ENCODE assay signal across 23 cellular contexts in genomic region chr14:61077946-61078738, GRCh38.
DNase-seq lines count a peak whose midpoint lies in the region; ATAC-seq, FAIRE-seq and TF ChIP-seq lines count a peak whose summit lies in the region.
"Had no signal": no experiment of that assay in that cellular context is flagged by ENCODE, and none has a peak within 500 bp of the region (broad histone marks: within the 10 kb centered on the region; RNA-seq: fewer than 3 reads in every experiment).

No MANE protein-coding gene starts in this region.

- H3K27me3 Mint-ChIP-seq in astrocyte (ENCODE audit: low read depth, unreplicated experiment) = no peaks in the 10 kb centered on the region
- H3K27me3 Mint-ChIP-seq in nephron progenitor cell (ENCODE audit: low read depth, poor library complexity) = peaks cover 5% of the 10 kb centered on the region
- H3K27me3 Mint-ChIP-seq: activated CD4-positive, alpha-beta T cell treated with anti-CD3 and anti-CD28 coated beads for 36 hours; activated CD8-positive, alpha-beta memory T cell treated with anti-CD3 and anti-CD28 coated beads, Interleukin-2, amount 10 ng/mL, durations not matched to agents 7 days and 5 days; central memory CD8-positive, alpha-beta T cell had no signal

- ATAC-seq in HG03139 (IDR thresholded peaks at IDR 0.05; ENCODE audit: unreplicated experiment) (no peak), GM21381 (IDR thresholded peaks at IDR 0.05; ENCODE audit: unreplicated experiment) (no peak)
- ATAC-seq: A549; activated CD4-positive, alpha-beta T cell treated with anti-CD3 and anti-CD28 coated beads for 36 hours; activated CD8-positive, alpha-beta memory T cell treated with anti-CD3 and anti-CD28 coated beads, Interleukin-2, amount 10 ng/mL, durations not matched to agents 7 days and 5 days; HepG2 had no signal

- H3K27ac Mint-ChIP-seq in astrocyte (ENCODE audit: unreplicated experiment) (no peak overlapping the region), nephron progenitor cell (peak overlapping the region; percentile 1)
- H3K27ac Mint-ChIP-seq: activated CD4-positive, alpha-beta T cell treated with anti-CD3 and anti-CD28 coated beads for 36 hours; activated CD8-positive, alpha-beta memory T cell treated with anti-CD3 and anti-CD28 coated beads, Interleukin-2, amount 10 ng/mL, durations not matched to agents 7 days and 5 days had no signal

- H3K27ac ChIP-seq in astrocyte (ENCODE audit: low read depth, low read length) = no peak overlapping the region
- H3K27ac ChIP-seq: A549, C4-2B, esophagus squamous epithelium had no signal

- no peak overlapping the region for H2AFZ ChIP-seq in astrocyte (ENCODE audit: low read depth, low read length)

- no peaks in the 10 kb centered on the region for H3K27me3 ChIP-seq in astrocyte (ENCODE audit: insufficient read depth, low read length)
- H3K27me3 ChIP-seq: esophagus squamous epithelium had no signal

- no peak overlapping the region for H3K4me3 ChIP-seq in astrocyte (ENCODE audit: insufficient read depth, low read depth, low read length)
- H3K4me3 ChIP-seq: A549, esophagus squamous epithelium, HAP-1 had no signal

- H3K79me2 ChIP-seq in astrocyte (ENCODE audit: insufficient read depth, low read length) = no peaks in the 10 kb centered on the region

- no peak overlapping the region for H3K4me2 ChIP-seq in astrocyte (ENCODE audit: low read length)
- H3K4me2 ChIP-seq: A549 had no signal

- H3K4me1 Mint-ChIP-seq in astrocyte (ENCODE audit: low read depth, unreplicated experiment) = no peaks in the 10 kb centered on the region
- H3K4me1 Mint-ChIP-seq in nephron progenitor cell = peaks cover 43% of the 10 kb centered on the region
- H3K4me1 Mint-ChIP-seq: activated CD4-positive, alpha-beta T cell treated with anti-CD3 and anti-CD28 coated beads for 36 hours; activated CD8-positive, alpha-beta memory T cell treated with anti-CD3 and anti-CD28 coated beads, Interleukin-2, amount 10 ng/mL, durations not matched to agents 7 days and 5 days; central memory CD8-positive, alpha-beta T cell had no signal

- no peak for TF ChIP-seq CTCF in astrocyte (IDR thresholded peaks at IDR 0.05; ENCODE audit: insufficient read depth, low read depth, low read length)
- TF ChIP-seq CTCF in nephron progenitor cell (IDR thresholded peaks at IDR 0.05) = no peak

- no peaks in the 10 kb centered on the region for H3K9me3 ChIP-seq in astrocyte (ENCODE audit: insufficient read depth, low read depth, low read length)
- H3K9me3 ChIP-seq: A549, esophagus squamous epithelium, HAP-1 had no signal

- H3K4me1 ChIP-seq in astrocyte (ENCODE audit: insufficient read depth, low read length) = peaks cover 9% of the 10 kb centered on the region
- H3K4me1 ChIP-seq: A549, esophagus squamous epithelium had no signal

- H3K36me3 ChIP-seq in astrocyte (ENCODE audit: insufficient read depth, low read length) = no peaks in the 10 kb centered on the region
- H3K36me3 ChIP-seq: esophagus squamous epithelium, HAP-1 had no signal

- H3K9me3 Mint-ChIP-seq in astrocyte (ENCODE audit: unreplicated experiment) (peaks cover 3% of the 10 kb centered on the region), nephron progenitor cell (peaks cover 6% of the 10 kb centered on the region)
- H3K9me3 Mint-ChIP-seq: central memory CD8-positive, alpha-beta T cell had no signal

- H3K36me3 Mint-ChIP-seq in astrocyte (ENCODE audit: low read depth, unreplicated experiment) (peaks cover 10% of the 10 kb centered on the region), nephron progenitor cell (ENCODE audit: low read depth) (peaks cover 41% of the 10 kb centered on the region)

- H4K20me1 ChIP-seq in astrocyte (ENCODE audit: insufficient read depth, low read length) = no peaks in the 10 kb centered on the region

- no peak for FAIRE-seq in astrocyte (lab: Jason Lieb, UNC)
- FAIRE-seq: A549, HepG2 had no signal

- H3K4me3 Mint-ChIP-seq in astrocyte (ENCODE audit: unreplicated experiment) (no peak overlapping the region), nephron progenitor cell (no peak overlapping the region)
- H3K4me3 Mint-ChIP-seq: activated CD4-positive, alpha-beta T cell treated with anti-CD3 and anti-CD28 coated beads for 36 hours; activated CD8-positive, alpha-beta memory T cell treated with anti-CD3 and anti-CD28 coated beads, Interleukin-2, amount 10 ng/mL, durations not matched to agents 7 days and 5 days; central memory CD8-positive, alpha-beta T cell had no signal

- no peak overlapping the region for H3K9ac ChIP-seq in astrocyte (ENCODE audit: low read length)

- DNase-seq in NCI-H446 treated with DMSO at 0.1 percent for 48 hours (lab: John Stamatoyannopoulos, UW) = peak; percentile 14
- DNase-seq in NCI-H446 (lab: John Stamatoyannopoulos, UW) = no peak
- DNase-seq in LHCN-M2 (ENCODE audit: low read depth) = peak; percentile 55
- DNase-seq in astrocyte (ENCODE audit: low read depth) = peak; percentile 41
- DNase-seq in nephron progenitor cell = no peak
- no peak for DNase-seq in NCI-H2227 treated with DMSO at 0.1 percent for 48 hours (lab: John Stamatoyannopoulos, UW)
- DNase-seq: activated CD4-positive, alpha-beta T cell treated with anti-CD3 and anti-CD28 coated beads for 36 hours; activated CD8-positive, alpha-beta memory T cell treated with anti-CD3 and anti-CD28 coated beads, Interleukin-2, amount 10 ng/mL, durations not matched to agents 7 days and 5 days; amniotic stem cell; DMS153; esophagus squamous epithelium; head of caudate nucleus; MM.1S; NCI-H1930; NCI-H82; stimulated activated CD8-positive, alpha-beta memory T cell treated with anti-CD3 and anti-CD28 coated beads, Interleukin-4, amount 100 ng/mL, for 48 hours had no signal

Comparison
In these comparisons a context has a peak if more than half of its experiments do, and no peak if none do; other contexts are left out.
1. DNase-seq: peak in NCI-H446 treated with DMSO at 0.1 percent for 48 hours (single experiment), LHCN-M2 (single experiment) and astrocyte (single experiment); none in NCI-H446 (0 of 2), nephron progenitor cell (single experiment) and NCI-H2227 treated with DMSO at 0.1 percent for 48 hours (single experiment).